ENCODE assay signal across 14 cellular contexts in the genomic region with DNA sequence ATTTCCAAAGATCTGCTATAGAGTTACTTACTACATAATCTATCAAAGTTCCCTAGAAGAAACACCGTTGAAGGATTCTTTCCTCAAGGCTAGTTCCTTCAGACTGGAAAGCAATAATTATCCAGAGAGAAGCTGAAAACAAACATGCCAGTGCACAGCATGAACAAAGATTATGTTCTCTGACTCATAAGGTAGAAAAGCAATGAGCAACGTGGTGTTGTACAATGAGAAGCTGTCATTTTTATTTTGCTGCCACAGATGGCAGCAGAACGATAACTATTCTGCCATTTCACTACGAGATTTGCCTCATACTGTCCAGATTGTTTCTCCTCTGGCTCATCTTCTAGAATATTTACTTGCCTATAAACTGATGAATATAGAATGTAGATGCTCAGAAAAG. TPM values are rescaled to one million over a fixed set of nuclear protein-coding genes. Genes with fewer than 3 reads are reported as not detected.
DNase-seq lines count a peak whose midpoint lies in the region; ATAC-seq and TF ChIP-seq lines count a peak whose summit lies in the region.
"Had no signal": no experiment of that assay in that cellular context is flagged by ENCODE, and none has a peak within 500 bp of the region (broad histone marks: within the 10 kb centered on the region; RNA-seq: fewer than 3 reads in every experiment).

No MANE protein-coding gene starts in this region.

- H3K27me3 ChIP-seq in tibial artery, result no peaks in the 10 kb centered on the region
- H3K27me3 ChIP-seq: ascending aorta, MG63, tibial nerve had no signal

- H3K36me3 ChIP-seq in tibial artery, result no peaks in the 10 kb centered on the region
- H3K36me3 ChIP-seq: ascending aorta, MG63 had no signal

- no peaks in the 10 kb centered on the region for H3K9me3 ChIP-seq in tibial artery
- H3K9me3 ChIP-seq: ascending aorta, tibial nerve had no signal

- peak; percentile 45 for DNase-seq in Ammon's horn (ENCODE audit: low spot score)
- DNase-seq in LHCN-M2 (ENCODE audit: low read depth), result peak; percentile 77
- no peak for DNase-seq in left colon
- DNase-seq in hepatic stellate cell (ENCODE audit: low spot score), result no peak
- no peak for DNase-seq in tibial artery
- DNase-seq in HK-2 (ENCODE audit: unreplicated experiment), result no peak
- DNase-seq: activated CD4-positive, alpha-beta memory T cell treated with anti-CD3 and anti-CD28 coated beads, Interleukin-2, amount 10 ng/mL, durations not matched to agents 7 days and 5 days; DND-41; MG63; naive thymus-derived CD4-positive, alpha-beta T cell had no signal

- no peak for TF ChIP-seq CTCF in tibial artery (IDR thresholded peaks at IDR 0.05)

- ATAC-seq in left colon (peak; percentile 87), GM18502 (IDR thresholded peaks at IDR 0.05; ENCODE audit: poor library complexity, unreplicated experiment) (no peak)
- ATAC-seq: naive thymus-derived CD4-positive, alpha-beta T cell had no signal

- intact Hi-C loops in left colon (cut with DNase I, micrococcal nuclease) (no loop called here), tibial artery (cut with DNase I; ENCODE audit: low total_unique reads) (no loop called here)

- H3K27ac ChIP-seq in angular gyrus (ENCODE audit: low read depth, low read length) (peak overlapping the region; percentile 37), tibial artery (no peak overlapping the region)
- H3K27ac ChIP-seq: ascending aorta, tibial nerve had no signal

- no peak overlapping the region for H3K4me3 ChIP-seq in tibial artery
- H3K4me3 ChIP-seq: ascending aorta, MG63, tibial nerve had no signal

- no peaks in the 10 kb centered on the region for H3K4me1 ChIP-seq in tibial artery
- H3K4me1 ChIP-seq: ascending aorta had no signal

RNA-seq across cellular contexts. Expression of gene EXTL2, which starts 10.7 kb away (rescaled TPM):
- 35.0 and 37.5 TPM in 2 replicates for total RNA-seq in LHCN-M2 (2014; rRNA removed)
- polyA plus RNA-seq in LHCN-M2 (2012), result 11.0 TPM
- 1 to 10 TPM; 3.6 to 5.5 TPM for total RNA-seq in left colon

RNA-seq across cellular contexts. Expression of gene SLC30A7, which starts 11.9 kb away (rescaled TPM):
- total RNA-seq in LHCN-M2 (2014; rRNA removed) (35.2 and 39.6 TPM in 2 replicates), left colon (10 to 100 TPM; 33.2 to 36.9 TPM)
- 6.4 TPM for polyA plus RNA-seq in LHCN-M2 (2012)

Comparison
In these comparisons a context has a peak if more than half of its experiments do, and no peak if none do; other contexts are left out.
1. DNase-seq: peak in Ammon's horn (single experiment) and LHCN-M2 (single experiment); none in left colon (0 of 2), hepatic stellate cell (single experiment), tibial artery (0 of 2) and HK-2 (single experiment).